ENCODE assay signal across 1 cellular context in genomic region chr6:89353702-89354392, GRCh38.
TF ChIP-seq lines count a peak whose summit lies in the region.

No MANE protein-coding gene starts in this region.

TF ChIP-seq in HCT116, 20 proteins besides CTCF, POLR2A, EP300 and RAD21 (continued from another document):
- TF ChIP-seq MAX (IDR thresholded peaks at IDR 0.05) (no peak), JUND (IDR thresholded peaks at IDR 0.05) (no peak), ATF3 (IDR thresholded peaks at IDR 0.05) (no peak), CBX3 (IDR thresholded peaks at IDR 0.05; ENCODE audit: low read depth) (no peak), EGR1 (IDR thresholded peaks at IDR 0.05; ENCODE audit: low read depth) (no peak), SRF (IDR thresholded peaks at IDR 0.05; ENCODE audit: low read depth) (no peak), FOSL1 (IDR thresholded peaks at IDR 0.05; ENCODE audit: low read depth) (no peak), ZNF274 (IDR thresholded peaks at IDR 0.05; ENCODE audit: low read depth, low read length) (no peak), SIN3A (IDR thresholded peaks at IDR 0.05; ENCODE audit: low read depth) (no peak), REST (IDR thresholded peaks at IDR 0.05; ENCODE audit: low read depth) (no peak)
TF ChIP-seq in HCT116: peak in this region for 0.
